15 cellular contexts compared by ENCODE assay signal in the genomic region with DNA sequence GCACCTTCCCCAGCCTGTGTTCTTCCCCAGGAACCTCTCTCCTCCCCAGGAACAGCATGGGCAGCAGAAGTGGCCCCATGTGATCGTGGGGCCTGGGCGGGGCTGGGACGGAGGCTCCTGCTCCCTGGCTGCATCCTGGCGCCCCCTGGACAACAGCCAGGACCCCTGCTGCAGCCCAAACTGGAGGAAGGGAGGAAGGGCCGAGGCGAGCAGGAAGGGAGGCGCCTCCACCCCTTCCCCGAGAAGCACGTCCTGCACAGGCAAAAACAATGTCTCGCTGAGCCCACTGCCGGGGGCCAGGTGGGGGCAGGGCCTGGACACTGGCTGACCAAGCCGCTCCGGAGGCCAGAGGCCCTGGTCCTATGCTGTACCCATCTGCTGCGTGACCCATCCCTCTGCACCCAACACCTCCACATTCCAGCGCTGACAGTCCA.
A peak's percentile ranks its signal among the peaks of the same experiment; 100 is the strongest.
DNase-seq lines count a peak whose midpoint lies in the region; ATAC-seq and TF ChIP-seq lines count a peak whose summit lies in the region.
"Had no signal": no experiment of that assay in that cellular context is flagged by ENCODE, and none has a peak within 500 bp of the region (broad histone marks: within the 10 kb centered on the region; RNA-seq: fewer than 3 reads in every experiment).

No MANE protein-coding gene starts in this region.

- no peak overlapping the region for H3K4me3 ChIP-seq in HEK293 (ENCODE audit: low read depth, low read length)
- no peak overlapping the region for H3K4me3 ChIP-seq in brain microvascular endothelial cell (ENCODE audit: low read depth, low read length)
- peak overlapping the region; percentile 24 for H3K4me3 ChIP-seq in rectal smooth muscle tissue (ENCODE audit: low read length)
- H3K4me3 ChIP-seq: thoracic aorta had no signal

- H3K4me1 ChIP-seq in HEK293 (ENCODE audit: control insufficient read depth, insufficient read depth, low read length) (no peaks in the 10 kb centered on the region), rectal smooth muscle tissue (ENCODE audit: control insufficient read depth, insufficient read depth, low read length) (no peaks in the 10 kb centered on the region)

- POLR2A ChIA-PET in HEK293 (lab: Yijun Ruan, JAX): no interaction called here

- no peak; the same call in 1 of the 2 replicates for TF ChIP-seq CTCF in HEK293 (tag by site-specific recombination; IDR thresholded peaks at IDR 0.05)
- TF ChIP-seq CTCF in brain microvascular endothelial cell (IDR thresholded peaks at IDR 0.05; ENCODE audit: low read depth, low read length, missing control alignments): no peak

- in situ Hi-C loops in brain microvascular endothelial cell (cut with HindIII; ENCODE audit: low pct_ligation_motif_present, low sequenced_read_pairs): no loop called here

- H3K27me3 ChIP-seq in brain microvascular endothelial cell (replicated peaks): no peaks in the 10 kb centered on the region
- no peaks in the 10 kb centered on the region for H3K27me3 ChIP-seq in layer of hippocampus (ENCODE audit: control insufficient read depth, insufficient read depth, low read length)
- peaks cover 3% of the 10 kb centered on the region for H3K27me3 ChIP-seq in rectal smooth muscle tissue (ENCODE audit: control insufficient read depth, insufficient read depth, low read length)

- peak overlapping the region; percentile 16 for H3K9ac ChIP-seq in rectal smooth muscle tissue (ENCODE audit: low read length)

- CTCF ChIA-PET in HEK293 (lab: Yijun Ruan, JAX): interaction anchor here (0.8 to 1.6 kb wide), 3 partner anchors 9 to 44 kb away, joined by 3 to 7 read pairs (median 3); no protein-coding TSS in a partner anchor

- ATAC-seq in HG02759 (IDR thresholded peaks at IDR 0.05; ENCODE audit: unreplicated experiment): no peak
- no peak for ATAC-seq in HG03378 (IDR thresholded peaks at IDR 0.05; ENCODE audit: unreplicated experiment)
- ATAC-seq: naive thymus-derived CD8-positive, alpha-beta T cell; T-cell had no signal

- H3K27ac ChIP-seq in HEK293 (ENCODE audit: extremely low read depth, low read depth, low read length) (no peak overlapping the region), brain microvascular endothelial cell (peak overlapping the region; percentile 12), layer of hippocampus (ENCODE audit: low read depth, low read length) (peak overlapping the region; percentile 18), rectal smooth muscle tissue (ENCODE audit: low read depth, low read length) (peak overlapping the region; percentile 28)
- H3K27ac ChIP-seq: thoracic aorta had no signal

- no peaks in the 10 kb centered on the region for H3K9me3 ChIP-seq in HEK293 (ENCODE audit: control insufficient read depth, insufficient read depth, low read depth, low read length)
- H3K9me3 ChIP-seq: thoracic aorta had no signal

- no peak for DNase-seq in brain microvascular endothelial cell
- no peak for DNase-seq in NCI-H524 (lab: John Stamatoyannopoulos, UW)
- DNase-seq in OCI-M1 (lab: John Stamatoyannopoulos, UW): no peak
- DNase-seq: amygdala; Karpas-422; NCI-H446; stimulated activated CD4-positive, alpha-beta T cell treated with anti-CD3 and anti-CD28 coated beads, Interleukin-4, amount 100 ng/mL, for 4 hours; T-cell had no signal

- H3K36me3 ChIP-seq in HEK293 (ENCODE audit: control insufficient read depth in 2 of 2, insufficient read depth in 1 of 2, low read length in 2 of 2) (peaks cover 4 to 83% of the 10 kb centered on the region in 2 experiments; a peak in 2 of 3 replicates), brain microvascular endothelial cell (replicated peaks) (peaks cover 27% of the 10 kb centered on the region), rectal smooth muscle tissue (ENCODE audit: control insufficient read depth, insufficient read depth, low read length) (peaks cover 5% of the 10 kb centered on the region)
- H3K36me3 ChIP-seq: thoracic aorta had no signal

TF ChIP-seq in HEK293, 187 proteins besides CTCF, POLR2A, EP300 and RAD21:
- TF ChIP-seq, protein P1, sequence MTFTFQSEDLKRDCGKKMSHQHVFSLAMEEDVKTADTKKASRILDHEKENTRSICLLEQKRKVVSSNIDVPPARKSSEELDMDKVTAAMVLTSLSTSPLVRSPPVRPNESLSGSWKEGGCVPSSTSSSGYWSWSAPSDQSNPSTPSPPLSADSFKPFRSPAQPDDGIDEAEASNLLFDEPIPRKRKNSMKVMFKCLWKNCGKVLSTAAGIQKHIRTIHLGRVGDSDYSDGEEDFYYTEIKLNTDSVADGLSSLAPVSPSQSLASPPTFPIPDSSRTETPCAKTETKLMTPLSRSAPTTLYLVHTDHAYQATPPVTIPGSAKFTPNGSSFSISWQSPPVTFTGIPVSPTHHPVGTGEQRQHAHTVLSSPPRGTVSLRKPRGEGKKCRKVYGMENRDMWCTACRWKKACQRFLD (tag by site-specific recombination; IDR thresholded peaks at IDR 0.05): no peak
- TF ChIP-seq GLIS2 (tag by site-specific recombination; IDR thresholded peaks at IDR 0.05): peak; percentile 39; the same call in 1 of the 2 replicates
- TF ChIP-seq ZIC2 (tag by site-specific recombination; IDR thresholded peaks at IDR 0.05): peak; percentile 84
